In the genomic region with DNA sequence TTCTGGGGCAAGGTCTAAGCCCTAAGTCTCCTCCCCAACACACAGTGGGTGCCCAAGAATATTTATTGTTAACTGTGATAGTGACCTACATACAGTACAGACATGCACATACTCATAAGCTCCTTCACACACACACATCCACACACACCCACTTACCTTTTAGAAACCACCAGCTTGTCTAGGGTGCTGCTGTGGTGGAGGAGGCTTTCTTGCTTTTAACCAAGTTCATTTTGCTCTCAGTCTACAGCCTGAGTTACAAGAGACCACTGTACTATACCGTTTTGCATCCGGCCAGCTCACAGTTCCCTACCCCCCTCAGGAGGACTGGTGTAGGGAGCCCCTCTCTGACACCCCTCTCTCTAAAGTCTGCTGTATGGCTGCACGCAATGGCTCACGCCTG, we compare ENCODE assay signal across 22 cellular contexts. TPM values are rescaled to one million over a fixed set of nuclear protein-coding genes. Genes with fewer than 3 reads are reported as not detected.
A peak's percentile ranks its signal among the peaks of the same experiment; 100 is the strongest.
DNase-seq lines count a peak whose midpoint lies in the region; TF ChIP-seq lines count a peak whose summit lies in the region.
"Had no signal": no experiment of that assay in that cellular context is flagged by ENCODE, and none has a peak within 500 bp of the region (broad histone marks: within the 10 kb centered on the region; RNA-seq: fewer than 3 reads in every experiment).

No MANE protein-coding gene starts in this region.

- no peak for TF ChIP-seq CTCF in neural crest cell (conservative IDR thresholded peaks at IDR 0.05)
- TF ChIP-seq CTCF in type B pancreatic cell (conservative IDR thresholded peaks at IDR 0.05): no peak
- TF ChIP-seq CTCF in foreskin fibroblast (IDR thresholded peaks at IDR 0.05; ENCODE audit: low read depth, low read length): no peak
- no peak for TF ChIP-seq CTCF in ovary (IDR thresholded peaks at IDR 0.05)

- intact Hi-C loops in ovary (cut with DNase I): no loop called here

- no peaks in the 10 kb centered on the region for H3K36me3 ChIP-seq in ovary
- H3K36me3 ChIP-seq: left ventricle myocardium inferior had no signal

- WGBS in ovary, 3 donors: 91 to 97% (median 96%) methylated on average over 4 of the region's 4 CpGs

- H3K27ac ChIP-seq in caudate nucleus (ENCODE audit: low read depth, low read length) (peak overlapping the region; percentile 79), ovary (no peak overlapping the region)
- H3K27ac ChIP-seq: A549, foreskin keratinocyte, hepatocyte, left ventricle myocardium inferior had no signal

- peak; percentile 22 for DNase-seq in activated gamma-delta T cell treated with Interleukin-2 at 50 U/mL for 16 hours
- DNase-seq in activated gamma-delta T cell (lab: John Stamatoyannopoulos, UW): no peak
- peak in 4 of 61 donors; percentile 14 to 48 (median 36) for DNase-seq in caudate nucleus (lab: John Stamatoyannopoulos, UW)
- DNase-seq in neural crest cell (ENCODE audit: low read depth, low spot score): no peak
- no peak for DNase-seq in type B pancreatic cell (ENCODE audit: extremely low spot score, unreplicated experiment)
- DNase-seq in foreskin fibroblast: no peak
- no peak for DNase-seq in ovary
- no peak for DNase-seq in NCI-H524 (lab: John Stamatoyannopoulos, UW)
- DNase-seq: activated effector memory CD4-positive, alpha-beta T cell treated with anti-CD3 and anti-CD28 coated beads, Interleukin-2, amount 50 U/mL, for 16 hours; Caco-2; foreskin keratinocyte; HFFc6; immature natural killer cell; left ventricle myocardium inferior; NCI-H1694 treated with DMSO at 0.1 percent for 48 hours; NCI-H774; SHP77 treated with DMSO at 0.1 percent for 48 hours; stimulated activated naive CD4-positive, alpha-beta T cell treated with Interleukin-2 at 50 U/mL for 16 hours; trophoblast cell had no signal

- TF ChIP-seq EP300 in ovary (IDR thresholded peaks at IDR 0.05): no peak

- no peaks in the 10 kb centered on the region for H3K36me3 Mint-ChIP-seq in neural crest cell (ENCODE audit: low read depth)
- H3K36me3 Mint-ChIP-seq in type B pancreatic cell: no peaks in the 10 kb centered on the region
- H3K36me3 Mint-ChIP-seq: immature natural killer cell had no signal

- no peaks in the 10 kb centered on the region for H3K27me3 ChIP-seq in ovary
- H3K27me3 ChIP-seq: foreskin keratinocyte, hepatocyte had no signal

- H3K27ac Mint-ChIP-seq in neural crest cell (ENCODE audit: unreplicated experiment) (peak overlapping the region; percentile 73), type B pancreatic cell (peak overlapping the region; percentile 41)
- H3K27ac Mint-ChIP-seq: B cell, HFFc6 had no signal

- H3K27me3 Mint-ChIP-seq in neural crest cell (ENCODE audit: low read depth) (no peaks in the 10 kb centered on the region), type B pancreatic cell (no peaks in the 10 kb centered on the region)
- H3K27me3 Mint-ChIP-seq: B cell had no signal

- TF ChIP-seq POLR2A in ovary (IDR thresholded peaks at IDR 0.05): no peak

- H3K4me3 ChIP-seq in foreskin fibroblast (ENCODE audit: low read depth in 1 of 2, low read length in 2 of 2): no peak overlapping the region
- no peak overlapping the region for H3K4me3 ChIP-seq in ovary
- H3K4me3 ChIP-seq: A549, hepatocyte, left ventricle myocardium inferior had no signal

- H3K4me1 Mint-ChIP-seq in neural crest cell (peaks cover 16% of the 10 kb centered on the region), type B pancreatic cell (ENCODE audit: unreplicated experiment) (peaks cover 17% of the 10 kb centered on the region)

- H3K4me1 ChIP-seq in ovary (ENCODE audit: insufficient read depth): no peaks in the 10 kb centered on the region
- H3K4me1 ChIP-seq: Caco-2, foreskin keratinocyte had no signal

- H3K9me3 Mint-ChIP-seq in neural crest cell (no peaks in the 10 kb centered on the region), type B pancreatic cell (no peaks in the 10 kb centered on the region)
- H3K9me3 Mint-ChIP-seq: HFFc6, immature natural killer cell had no signal

- H3K4me3 Mint-ChIP-seq in neural crest cell (no peak overlapping the region), type B pancreatic cell (no peak overlapping the region)
- H3K4me3 Mint-ChIP-seq: B cell, HFFc6, immature natural killer cell had no signal

- H3K9me3 ChIP-seq in ovary: no peaks in the 10 kb centered on the region
- H3K9me3 ChIP-seq: A549, Caco-2, left ventricle myocardium inferior had no signal

RNA-seq across cellular contexts. Expression of a gene that starts 16.7 kb away (rescaled TPM):
- total RNA-seq in neural crest cell (8.5 and 8.8 TPM in 2 replicates), type B pancreatic cell (ENCODE audit: low replicate concordance) (3.4 and 5.0 TPM in 2 replicates), ovary (1 to 10 TPM in 6 of 7 donors, under 1 TPM in 1; 0.77 to 6.2 (median 1.7) TPM)
- 1 to 10 TPM; 2.5 to 2.7 TPM for polyA plus RNA-seq in ovary
